Comparison of ENCODE assay signal across 8 cellular contexts in the genomic region with DNA sequence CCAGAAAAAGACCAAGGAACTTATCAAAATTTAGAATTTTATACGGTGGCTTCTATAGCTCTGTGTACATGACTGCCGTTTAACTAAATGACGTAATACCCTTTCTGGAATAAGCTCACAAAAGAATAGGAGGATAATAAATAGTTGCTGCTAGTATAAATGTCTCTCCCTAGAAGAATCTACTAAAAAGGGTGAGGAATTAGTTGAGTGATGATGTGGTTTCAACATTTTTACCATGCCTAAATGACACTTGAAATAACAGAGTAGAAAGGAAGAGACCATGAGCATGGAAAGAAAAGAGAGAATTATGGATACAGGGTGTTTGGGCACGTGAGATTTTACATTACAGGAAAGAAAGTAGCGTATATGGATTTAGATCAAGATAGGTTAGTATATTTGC.
"Had no signal": no experiment of that assay in that cellular context is flagged by ENCODE, and none has a peak within 500 bp of the region (broad histone marks: within the 10 kb centered on the region; RNA-seq: fewer than 3 reads in every experiment).

No MANE protein-coding gene starts in this region.

- FAIRE-seq: G401.6, GM12878, GM12891, GM12892, GM18507, GM19239 had no signal

- ATAC-seq: GM12878 had no signal

- H3K4me3 ChIP-seq: GM12878 had no signal

- DNase-seq: GDM1, GF-D8 had no signal
